8 cellular contexts compared by ENCODE assay signal in the genomic region with DNA sequence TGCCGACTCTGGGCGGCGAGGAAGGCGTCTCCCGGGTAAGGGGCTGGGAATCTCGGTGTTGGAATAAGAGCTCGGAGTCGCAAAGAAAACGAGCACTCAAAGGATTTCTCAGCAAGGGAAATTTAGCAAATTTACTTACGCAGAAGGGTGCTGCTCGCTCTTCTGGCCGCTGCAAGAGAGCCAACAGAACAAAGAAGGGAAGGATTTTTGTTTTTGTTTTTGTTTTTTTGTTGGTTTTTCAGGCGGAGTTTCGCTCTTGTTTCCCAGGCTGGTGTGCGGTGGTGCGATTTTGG. TPM values are rescaled to one million over a fixed set of nuclear protein-coding genes. Genes with fewer than 3 reads are reported as not detected.
DNase-seq lines count a peak whose midpoint lies in the region; ATAC-seq and TF ChIP-seq lines count a peak whose summit lies in the region.

No MANE protein-coding gene starts in this region.

- intact Hi-C loops in dendritic cell treated with granulocyte-macrophage colony-stimulating factor and Interleukin-4, amounts not matched to agents 40 ng/mL and 50 ng/mL, for 4 days (cut with micrococcal nuclease): no loop called here

- no peaks in the 10 kb centered on the region for H3K9me3 Mint-ChIP-seq in dendritic cell treated with granulocyte-macrophage colony-stimulating factor and Interleukin-4, amounts not matched to agents 40 ng/mL and 50 ng/mL, for 4 days
- peaks cover 0 to 2% (median 0%) of the 10 kb centered on the region in 9 donors for H3K9me3 Mint-ChIP-seq in naive thymus-derived CD8-positive, alpha-beta T cell

- H3K4me1 Mint-ChIP-seq in dendritic cell treated with granulocyte-macrophage colony-stimulating factor and Interleukin-4, amounts not matched to agents 40 ng/mL and 50 ng/mL, for 4 days (ENCODE audit: low read depth): peaks cover 54% of the 10 kb centered on the region
- H3K4me1 Mint-ChIP-seq in naive thymus-derived CD8-positive, alpha-beta T cell: peaks cover 23 to 80% (median 66%) of the 10 kb centered on the region in 4 donors

- H3K9me3 ChIP-seq in MG63: no peaks in the 10 kb centered on the region; the same call in 1 of the 2 replicates

- H3K4me3 ChIP-seq in AG09309 (ENCODE audit: control insufficient read depth, low read depth, low read length) (peak overlapping the region; percentile 69), MG63 (peak overlapping the region; percentile 94)

- POLR2A ChIA-PET in naive thymus-derived CD8-positive, alpha-beta T cell (lab: Charles Lee): interaction anchor here (0.6 to 3.2 kb wide), 21 partner anchors 9 to 1486 kb away, joined by 3 to 28 read pairs (median 6); a partner anchor contains a TSS

- TF ChIP-seq CTCF in AG09309 (IDR thresholded peaks at IDR 0.05; ENCODE audit: control insufficient read depth, insufficient read depth, low read depth, low read length, missing control alignments): no peak

- H3K36me3 Mint-ChIP-seq in dendritic cell treated with granulocyte-macrophage colony-stimulating factor and Interleukin-4, amounts not matched to agents 40 ng/mL and 50 ng/mL, for 4 days (ENCODE audit: low read depth): peaks cover 24% of the 10 kb centered on the region
- peaks cover 0 to 5% (median 0%) of the 10 kb centered on the region in 3 donors for H3K36me3 Mint-ChIP-seq in naive thymus-derived CD8-positive, alpha-beta T cell

- ATAC-seq in naive thymus-derived CD8-positive, alpha-beta T cell: no peak
- ATAC-seq in GM19324 (IDR thresholded peaks at IDR 0.05; ENCODE audit: low FRiP score, unreplicated experiment) (no peak), HG02571 (IDR thresholded peaks at IDR 0.05; ENCODE audit: unreplicated experiment) (no peak)

- no peaks in the 10 kb centered on the region for H3K27me3 ChIP-seq in MG63

- peaks cover 16% of the 10 kb centered on the region for H3K36me3 ChIP-seq in MG63

- peak overlapping the region; percentile 94 for H3K4me3 Mint-ChIP-seq in dendritic cell treated with granulocyte-macrophage colony-stimulating factor and Interleukin-4, amounts not matched to agents 40 ng/mL and 50 ng/mL, for 4 days
- peak overlapping the region; percentile 97 to 100 (median 99) for H3K4me3 Mint-ChIP-seq in naive thymus-derived CD8-positive, alpha-beta T cell

- peaks cover 1% of the 10 kb centered on the region for H3K27me3 Mint-ChIP-seq in dendritic cell treated with granulocyte-macrophage colony-stimulating factor and Interleukin-4, amounts not matched to agents 40 ng/mL and 50 ng/mL, for 4 days
- no peaks in the 10 kb centered on the region for H3K27me3 Mint-ChIP-seq in naive thymus-derived CD8-positive, alpha-beta T cell

- no peak for DNase-seq in AG09309 (ENCODE audit: low read depth)
- no peak for DNase-seq in MG63
- no peak for DNase-seq in naive thymus-derived CD8-positive, alpha-beta T cell
- no peak for DNase-seq in dedifferentiated amniotic fluid mesenchymal stem cell (ENCODE audit: extremely low spot score)
- DNase-seq in SIG-M5 (lab: John Stamatoyannopoulos, UW): no peak

- H3K27ac Mint-ChIP-seq in dendritic cell treated with granulocyte-macrophage colony-stimulating factor and Interleukin-4, amounts not matched to agents 40 ng/mL and 50 ng/mL, for 4 days: peak overlapping the region; percentile 88
- H3K27ac Mint-ChIP-seq in naive thymus-derived CD8-positive, alpha-beta T cell: peak overlapping the region; percentile 97 to 99 (median 98)

RNA-seq across cellular contexts. Expression of a gene that starts 0.3 kb away (rescaled TPM):
- 40.1 and 58.0 TPM in 2 replicates for total RNA-seq in MG63 (2014; rRNA removed; shearing (Covaris generic); ENCODE audit: low replicate concordance)
- 10 to 100 TPM; 78.7 to 81.2 TPM for total RNA-seq in naive thymus-derived CD8-positive, alpha-beta T cell
- 10 to 100 TPM; 33.7 to 40.1 (median 37.8) TPM for polyA plus RNA-seq in naive thymus-derived CD8-positive, alpha-beta T cell

RNA-seq across cellular contexts. Expression of a gene that starts 30.7 kb away (rescaled TPM):
- 1.0 TPM in 1 of 2 replicates, not detected in the other for total RNA-seq in MG63 (2014; rRNA removed; shearing (Covaris generic); ENCODE audit: low replicate concordance)
- total RNA-seq in naive thymus-derived CD8-positive, alpha-beta T cell: 1 to 10 TPM; 1.3 to 1.6 TPM
- not detected for polyA plus RNA-seq in naive thymus-derived CD8-positive, alpha-beta T cell

RNA-seq across cellular contexts. Expression of a gene that starts 52.6 kb away (rescaled TPM):
- total RNA-seq in MG63 (2014; rRNA removed; shearing (Covaris generic); ENCODE audit: low replicate concordance): not detected in 2 replicates
- under 1 TPM in 1 of 2 experiments, not detected in 1; 0.39 TPM for total RNA-seq in naive thymus-derived CD8-positive, alpha-beta T cell
- polyA plus RNA-seq in naive thymus-derived CD8-positive, alpha-beta T cell: under 1 TPM in 1 of 3 donors, not detected in 2; 0.16 TPM
